In genomic region chr16:83887564-83887963, GRCh38 we compare ENCODE assay signal across 13 cellular contexts.
"Had no signal": no experiment of that assay in that cellular context is flagged by ENCODE, and none has a peak within 500 bp of the region (broad histone marks: within the 10 kb centered on the region; RNA-seq: fewer than 3 reads in every experiment).

No MANE protein-coding gene starts in this region.

- H3K27me3 ChIP-seq: gastroesophageal sphincter, tibial artery, vagina had no signal

- DNase-seq: activated naive CD4-positive, alpha-beta T cell treated with Interleukin-2 at 50 U/mL for 16 hours; cerebellar nuclear complex; effector memory CD8-positive, alpha-beta T cell; naive thymus-derived CD8-positive, alpha-beta T cell; T-helper 9 cell; tibial artery had no signal

- H3K9me3 ChIP-seq: mucosa of descending colon, vagina had no signal

- ATAC-seq: activated CD4-positive, CD25-positive, alpha-beta regulatory T cell treated with anti-CD3 and anti-CD28 coated beads, Interleukin-2, amount 50 U/mL, for 24 hours; effector memory CD8-positive, alpha-beta T cell; gastroesophageal sphincter; mucosa of descending colon; naive thymus-derived CD8-positive, alpha-beta T cell; stimulated activated effector memory CD8-positive, alpha-beta T cell treated with anti-CD3 and anti-CD28 coated beads, Interleukin-12 subunit alpha, Interleukin-12 subunit beta, amount 100 ng/mL, for 72 hours had no signal

- H3K4me1 ChIP-seq: gastroesophageal sphincter, tibial artery, vagina had no signal

- H3K27ac ChIP-seq: epithelial cell of prostate, gastroesophageal sphincter, tibial artery, vagina had no signal

- H3K36me3 ChIP-seq: gastroesophageal sphincter, tibial artery, vagina had no signal

- H3K4me3 ChIP-seq: gastroesophageal sphincter, lung, mucosa of descending colon, tibial artery, vagina had no signal
